ENCODE assay signal across 33 cellular contexts in the genomic region with DNA sequence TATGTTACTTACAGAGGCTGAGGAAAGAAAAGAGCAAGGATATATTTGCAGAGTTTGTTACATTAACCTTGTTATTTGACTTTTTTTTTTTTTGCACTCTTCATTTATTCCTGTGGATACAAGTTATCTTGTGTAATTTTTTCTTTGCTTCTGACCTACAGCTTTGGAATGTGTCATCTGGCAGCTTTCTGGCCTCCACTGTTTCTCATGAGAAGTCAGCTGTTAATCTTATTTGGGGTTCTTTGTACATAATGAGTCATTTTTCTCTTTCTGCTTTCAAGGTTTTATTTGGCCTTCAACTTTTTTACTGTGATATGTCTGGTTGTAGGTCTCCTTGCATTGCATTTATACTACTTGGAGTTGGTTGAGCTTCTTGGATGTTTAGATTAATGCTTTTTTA.
"Had no signal": no experiment of that assay in that cellular context is flagged by ENCODE, and none has a peak within 500 bp of the region (broad histone marks: within the 10 kb centered on the region; RNA-seq: fewer than 3 reads in every experiment).

No MANE protein-coding gene starts in this region.

- H3K4me1 ChIP-seq: gastrocnemius medialis, neural progenitor cell, parathyroid adenoma, psoas muscle had no signal

- H2AFZ ChIP-seq: neural progenitor cell, parathyroid adenoma had no signal

- H3K79me2 ChIP-seq: parathyroid adenoma had no signal

- H3K36me3 ChIP-seq: esophagus muscularis mucosa, gastrocnemius medialis, neural progenitor cell, transverse colon, WERI-Rb-1 had no signal

- H3K4me2 ChIP-seq: neural progenitor cell, SK-N-SH had no signal

- H3K27me3 Mint-ChIP-seq: activated CD4-positive, alpha-beta T cell treated with anti-CD3 and anti-CD28 coated beads, Interleukin-2, amount 10 ng/mL, durations not matched to agents 24 days and 14 days; dendritic cell treated with granulocyte-macrophage colony-stimulating factor and Interleukin-4, amounts not matched to agents 40 ng/mL and 50 ng/mL, for 4 days; stimulated activated naive B cell treated with anti-CD40 and anti-IgM and Interleukin-4, amounts not matched to agents 10 μg/mL and 1 μg/mL and 100 μg/mL, for 72 hours had no signal

- H3K9me2 ChIP-seq: SK-N-SH had no signal

- H3K4me3 Mint-ChIP-seq: activated CD4-positive, alpha-beta memory T cell treated with anti-CD3 and anti-CD28 coated beads for 36 hours; activated CD4-positive, alpha-beta T cell treated with anti-CD3 and anti-CD28 coated beads, Interleukin-2, amount 10 ng/mL, durations not matched to agents 24 days and 14 days; activated T-cell treated with anti-CD3 and anti-CD28 coated beads, Interleukin-2, amount 50 U/mL, for 4 hours; activated T-helper 17 cell treated with anti-CD3 and anti-CD28 coated beads, Interleukin-2, amount 50 U/mL, for 72 hours; brain; dendritic cell treated with granulocyte-macrophage colony-stimulating factor and Interleukin-4, amounts not matched to agents 40 ng/mL and 50 ng/mL, for 4 days; naive thymus-derived CD4-positive, alpha-beta T cell; neural progenitor cell; stimulated activated naive B cell treated with anti-CD40 and anti-IgM and Interleukin-4, amounts not matched to agents 10 μg/mL and 1 μg/mL and 100 μg/mL, for 72 hours; T-helper 17 cell had no signal

- DNase-seq: activated CD4-positive, alpha-beta memory T cell treated with anti-CD3 and anti-CD28 coated beads for 36 hours; activated CD4-positive, alpha-beta T cell treated with anti-CD3 and anti-CD28 coated beads, Interleukin-2, amount 10 ng/mL, durations not matched to agents 24 days and 14 days; activated CD4-positive, CD25-positive, alpha-beta regulatory T cell treated with anti-CD3 and anti-CD28 coated beads, Interleukin-2, amount 50 U/mL, for 72 hours; activated CD8-positive, alpha-beta memory T cell treated with anti-CD3 and anti-CD28 coated beads, Interleukin-2, amount 50 U/mL, for 48 hours; activated T-cell treated with anti-CD3 and anti-CD28 coated beads, Interleukin-2, amount 50 U/mL, for 4 hours; anterior cingulate cortex; central memory CD4-positive, alpha-beta T cell; effector CD4-positive, alpha-beta T cell; gastrocnemius medialis; glutamatergic neuron; islet precursor cell; left cardiac atrium; left ventricle myocardium superior; mammary epithelial cell; midbrain; naive thymus-derived CD4-positive, alpha-beta T cell; occipital lobe; psoas muscle; SK-N-SH; stimulated activated CD4-positive, alpha-beta T cell treated with anti-CD3 and anti-CD28 coated beads, Interleukin-15, amount 100 ng/mL, for 24 hours; stimulated activated CD4-positive, alpha-beta T cell treated with anti-CD3 and anti-CD28 coated beads, Interleukin-2, amount 100 ng/mL, for 24 hours; stimulated activated naive B cell treated with anti-CD40 and anti-IgM and Interleukin-4, amounts not matched to agents 10 μg/mL and 1 μg/mL and 100 μg/mL, for 72 hours; T-helper 17 cell; T1000; transverse colon; WERI-Rb-1 had no signal

- H3K27me3 ChIP-seq: esophagus muscularis mucosa, neural progenitor cell, transverse colon had no signal

- H3K4me1 Mint-ChIP-seq: activated CD4-positive, alpha-beta T cell treated with anti-CD3 and anti-CD28 coated beads, Interleukin-2, amount 10 ng/mL, durations not matched to agents 24 days and 14 days; activated T-helper 17 cell treated with anti-CD3 and anti-CD28 coated beads, Interleukin-2, amount 50 U/mL, for 72 hours; stimulated activated naive B cell treated with anti-CD40 and anti-IgM and Interleukin-4, amounts not matched to agents 10 μg/mL and 1 μg/mL and 100 μg/mL, for 72 hours; T-helper 17 cell had no signal

- H3K27ac ChIP-seq: esophagus muscularis mucosa, gastrocnemius medialis, neural progenitor cell, parathyroid adenoma, psoas muscle, transverse colon, WERI-Rb-1 had no signal

- H3K36me3 Mint-ChIP-seq: activated CD4-positive, alpha-beta memory T cell treated with anti-CD3 and anti-CD28 coated beads for 36 hours; neural progenitor cell; stimulated activated naive B cell treated with anti-CD40 and anti-IgM and Interleukin-4, amounts not matched to agents 10 μg/mL and 1 μg/mL and 100 μg/mL, for 72 hours had no signal

- H3K27ac Mint-ChIP-seq: activated CD4-positive, alpha-beta memory T cell treated with anti-CD3 and anti-CD28 coated beads for 36 hours; activated CD4-positive, alpha-beta T cell treated with anti-CD3 and anti-CD28 coated beads, Interleukin-2, amount 10 ng/mL, durations not matched to agents 24 days and 14 days; activated naive CD4-positive, alpha-beta T cell treated with anti-CD3 and anti-CD28 coated beads, Interleukin-2, amount 50 U/mL, for 72 hours; activated T-helper 17 cell treated with anti-CD3 and anti-CD28 coated beads, Interleukin-2, amount 50 U/mL, for 72 hours; brain; dendritic cell treated with granulocyte-macrophage colony-stimulating factor and Interleukin-4, amounts not matched to agents 40 ng/mL and 50 ng/mL, for 4 days; naive thymus-derived CD4-positive, alpha-beta T cell; neural progenitor cell; stimulated activated naive B cell treated with anti-CD40 and anti-IgM and Interleukin-4, amounts not matched to agents 10 μg/mL and 1 μg/mL and 100 μg/mL, for 72 hours; T-helper 17 cell had no signal

- ATAC-seq: activated naive CD4-positive, alpha-beta T cell treated with anti-CD3 and anti-CD28 coated beads, Interleukin-2, amount 50 U/mL, for 72 hours; activated T-cell treated with anti-CD3 and anti-CD28 coated beads, Interleukin-2, amount 50 U/mL, for 4 hours; activated T-helper 17 cell treated with anti-CD3 and anti-CD28 coated beads, Interleukin-2, amount 50 U/mL, for 72 hours; gastrocnemius medialis; left ventricle myocardium superior; naive thymus-derived CD4-positive, alpha-beta T cell; psoas muscle; stimulated activated naive B cell treated with anti-CD40 and anti-IgM and Interleukin-4, amounts not matched to agents 10 μg/mL and 1 μg/mL and 100 μg/mL, for 72 hours; T-helper 17 cell had no signal

- H3K4me3 ChIP-seq: esophagus muscularis mucosa, gastrocnemius medialis, neural progenitor cell, psoas muscle, transverse colon had no signal

- H3K9me3 ChIP-seq: gastrocnemius medialis had no signal

- H3K9ac ChIP-seq: neural progenitor cell, parathyroid adenoma, SK-N-SH had no signal
